ENCODE assay signal across 1 cellular context in the genomic region with DNA sequence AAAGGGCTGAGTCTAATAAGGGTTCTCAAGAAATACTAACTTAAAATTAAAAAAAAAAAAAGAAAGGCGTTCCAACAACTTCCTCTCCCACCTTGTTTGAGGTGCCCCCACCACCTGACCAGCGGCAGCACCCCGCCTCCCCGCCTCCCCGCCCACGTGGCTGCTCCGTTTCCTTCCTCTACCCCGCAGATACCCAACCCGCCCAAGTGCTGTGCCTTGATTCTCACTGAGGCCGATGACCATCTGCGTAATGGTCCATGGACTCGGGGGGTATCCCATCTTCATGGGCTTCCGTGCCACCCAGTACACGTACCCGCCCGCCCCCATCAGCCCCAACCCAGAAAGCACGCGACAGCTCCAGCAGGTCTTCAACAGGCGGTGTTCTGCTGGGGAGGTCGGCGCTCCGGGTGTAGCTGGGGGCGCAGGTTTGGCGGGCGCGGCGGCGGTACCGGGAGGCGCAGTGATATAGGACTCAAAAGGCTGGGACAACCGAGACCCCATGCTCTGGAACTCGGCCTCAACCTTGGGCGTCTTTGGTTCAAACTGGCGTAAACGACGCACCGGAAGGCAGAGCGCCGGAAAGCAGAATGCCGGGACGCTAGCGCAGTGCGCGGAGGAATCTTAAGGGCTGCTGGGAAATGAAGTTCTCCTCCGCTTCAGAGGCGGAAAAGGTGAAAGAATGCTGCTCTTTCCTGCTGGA.
TF ChIP-seq lines count a peak whose summit lies in the region.

A gene with protein sequence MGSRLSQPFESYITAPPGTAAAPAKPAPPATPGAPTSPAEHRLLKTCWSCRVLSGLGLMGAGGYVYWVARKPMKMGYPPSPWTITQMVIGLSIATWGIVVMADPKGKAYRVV (minus strand): TSS at position 545 of the 700 bp plus-strand sequence. CDS start 44 bp downstream, at position 501.

TF ChIP-seq in K562, 482 proteins besides CTCF, POLR2A, EP300 and RAD21 (continued from another document and continues in another):
- TF ChIP-seq, protein P1, sequence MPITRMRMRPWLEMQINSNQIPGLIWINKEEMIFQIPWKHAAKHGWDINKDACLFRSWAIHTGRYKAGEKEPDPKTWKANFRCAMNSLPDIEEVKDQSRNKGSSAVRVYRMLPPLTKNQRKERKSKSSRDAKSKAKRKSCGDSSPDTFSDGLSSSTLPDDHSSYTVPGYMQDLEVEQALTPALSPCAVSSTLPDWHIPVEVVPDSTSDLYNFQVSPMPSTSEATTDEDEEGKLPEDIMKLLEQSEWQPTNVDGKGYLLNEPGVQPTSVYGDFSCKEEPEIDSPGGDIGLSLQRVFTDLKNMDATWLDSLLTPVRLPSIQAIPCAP (CRISPR knock-in tag; IDR thresholded peaks at IDR 0.05; ENCODE audit: borderline replicate concordance): no peak
- TF ChIP-seq ZNF212 (CRISPR knock-in tag; IDR thresholded peaks at IDR 0.05) (no peak), NR3C1 (CRISPR knock-in tag; IDR thresholded peaks at IDR 0.05) (no peak), RFX5 (IDR thresholded peaks at IDR 0.05; ENCODE audit: low read depth, low read length) (no peak), GATA2 (CRISPR knock-in tag; IDR thresholded peaks at IDR 0.05) (no peak), ERF (CRISPR knock-in tag; IDR thresholded peaks at IDR 0.05) (no peak), BRD9 (IDR thresholded peaks at IDR 0.05; ENCODE audit: low read depth, partially characterized antibody) (no peak), ZFP1 (CRISPR knock-in tag; IDR thresholded peaks at IDR 0.05) (no peak), RUNX1 (IDR thresholded peaks at IDR 0.05; ENCODE audit: low read depth) (no peak), ZNF175 (CRISPR knock-in tag; IDR thresholded peaks at IDR 0.05; ENCODE audit: low read depth) (no peak), ZNF561 (CRISPR knock-in tag; conservative IDR thresholded peaks at IDR 0.05) (no peak), FOXK1 (CRISPR knock-in tag; IDR thresholded peaks at IDR 0.05; ENCODE audit: borderline replicate concordance) (no peak), BHLHE40 (IDR thresholded peaks at IDR 0.05; ENCODE audit: low read length) (no peak), HNRNPH1 (optimal IDR thresholded peaks at IDR 0.05; ENCODE audit: low read depth, low read length) (no peak), ARID2 (IDR thresholded peaks at IDR 0.05) (no peak), SNRNP70 (optimal IDR thresholded peaks at IDR 0.05; ENCODE audit: low read depth, low read length) (no peak), NCOA1 (IDR thresholded peaks at IDR 0.05; ENCODE audit: low read depth) (no peak), NFXL1 (CRISPR knock-in tag; IDR thresholded peaks at IDR 0.05) (no peak), MAZ (CRISPR knock-in tag; conservative IDR thresholded peaks at IDR 0.05 in 1 of 2, IDR thresholded peaks at IDR 0.05 in 1 of 2) (no peak), NCOR1 (IDR thresholded peaks at IDR 0.05) (no peak), SRSF9 (IDR thresholded peaks at IDR 0.05; ENCODE audit: borderline replicate concordance, low read depth, low read length) (no peak), NFE2L1 (tag; IDR thresholded peaks at IDR 0.05; ENCODE audit: borderline replicate concordance, low read depth) (no peak), SLC30A9 (CRISPR knock-in tag; IDR thresholded peaks at IDR 0.05) (no peak), ZNF143 (CRISPR knock-in tag; IDR thresholded peaks at IDR 0.05) (peak; percentile 80), CAMTA2 (CRISPR knock-in tag; conservative IDR thresholded peaks at IDR 0.05) (no peak), SIN3B (IDR thresholded peaks at IDR 0.05; ENCODE audit: low read depth) (no peak), RBM14 (IDR thresholded peaks at IDR 0.05; ENCODE audit: borderline replicate concordance, insufficient read depth, low read depth, low read length) (no peak), RNF2 (IDR thresholded peaks at IDR 0.05) (no peak), EZH2 (IDR thresholded peaks at IDR 0.05; ENCODE audit: borderline replicate concordance, low read depth, low read length) (no peak), RHOXF2B (CRISPR knock-in tag; conservative IDR thresholded peaks at IDR 0.05) (no peak), POLR2G (IDR thresholded peaks at IDR 0.05; ENCODE audit: low read depth, low read length) (peak; percentile 81)
- TF ChIP-seq, protein P2, sequence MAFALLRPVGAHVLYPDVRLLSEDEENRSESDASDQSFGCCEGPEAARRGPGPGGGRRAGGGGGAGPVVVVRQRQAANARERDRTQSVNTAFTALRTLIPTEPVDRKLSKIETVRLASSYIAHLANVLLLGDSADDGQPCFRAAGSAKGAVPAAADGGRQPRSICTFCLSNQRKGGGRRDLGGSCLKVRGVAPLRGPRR (CRISPR knock-in tag; IDR thresholded peaks at IDR 0.05): no peak
- TF ChIP-seq, protein P3, sequence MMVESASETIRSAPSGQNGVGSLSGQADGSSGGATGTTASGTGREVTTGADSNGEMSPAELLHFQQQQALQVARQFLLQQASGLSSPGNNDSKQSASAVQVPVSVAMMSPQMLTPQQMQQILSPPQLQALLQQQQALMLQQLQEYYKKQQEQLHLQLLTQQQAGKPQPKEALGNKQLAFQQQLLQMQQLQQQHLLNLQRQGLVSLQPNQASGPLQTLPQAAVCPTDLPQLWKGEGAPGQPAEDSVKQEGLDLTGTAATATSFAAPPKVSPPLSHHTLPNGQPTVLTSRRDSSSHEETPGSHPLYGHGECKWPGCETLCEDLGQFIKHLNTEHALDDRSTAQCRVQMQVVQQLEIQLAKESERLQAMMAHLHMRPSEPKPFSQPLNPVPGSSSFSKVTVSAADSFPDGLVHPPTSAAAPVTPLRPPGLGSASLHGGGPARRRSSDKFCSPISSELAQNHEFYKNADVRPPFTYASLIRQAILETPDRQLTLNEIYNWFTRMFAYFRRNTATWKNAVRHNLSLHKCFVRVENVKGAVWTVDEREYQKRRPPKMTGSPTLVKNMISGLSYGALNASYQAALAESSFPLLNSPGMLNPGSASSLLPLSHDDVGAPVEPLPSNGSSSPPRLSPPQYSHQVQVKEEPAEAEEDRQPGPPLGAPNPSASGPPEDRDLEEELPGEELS (CRISPR knock-in tag; IDR thresholded peaks at IDR 0.05; ENCODE audit: borderline replicate concordance): no peak
- TF ChIP-seq, protein P4, sequence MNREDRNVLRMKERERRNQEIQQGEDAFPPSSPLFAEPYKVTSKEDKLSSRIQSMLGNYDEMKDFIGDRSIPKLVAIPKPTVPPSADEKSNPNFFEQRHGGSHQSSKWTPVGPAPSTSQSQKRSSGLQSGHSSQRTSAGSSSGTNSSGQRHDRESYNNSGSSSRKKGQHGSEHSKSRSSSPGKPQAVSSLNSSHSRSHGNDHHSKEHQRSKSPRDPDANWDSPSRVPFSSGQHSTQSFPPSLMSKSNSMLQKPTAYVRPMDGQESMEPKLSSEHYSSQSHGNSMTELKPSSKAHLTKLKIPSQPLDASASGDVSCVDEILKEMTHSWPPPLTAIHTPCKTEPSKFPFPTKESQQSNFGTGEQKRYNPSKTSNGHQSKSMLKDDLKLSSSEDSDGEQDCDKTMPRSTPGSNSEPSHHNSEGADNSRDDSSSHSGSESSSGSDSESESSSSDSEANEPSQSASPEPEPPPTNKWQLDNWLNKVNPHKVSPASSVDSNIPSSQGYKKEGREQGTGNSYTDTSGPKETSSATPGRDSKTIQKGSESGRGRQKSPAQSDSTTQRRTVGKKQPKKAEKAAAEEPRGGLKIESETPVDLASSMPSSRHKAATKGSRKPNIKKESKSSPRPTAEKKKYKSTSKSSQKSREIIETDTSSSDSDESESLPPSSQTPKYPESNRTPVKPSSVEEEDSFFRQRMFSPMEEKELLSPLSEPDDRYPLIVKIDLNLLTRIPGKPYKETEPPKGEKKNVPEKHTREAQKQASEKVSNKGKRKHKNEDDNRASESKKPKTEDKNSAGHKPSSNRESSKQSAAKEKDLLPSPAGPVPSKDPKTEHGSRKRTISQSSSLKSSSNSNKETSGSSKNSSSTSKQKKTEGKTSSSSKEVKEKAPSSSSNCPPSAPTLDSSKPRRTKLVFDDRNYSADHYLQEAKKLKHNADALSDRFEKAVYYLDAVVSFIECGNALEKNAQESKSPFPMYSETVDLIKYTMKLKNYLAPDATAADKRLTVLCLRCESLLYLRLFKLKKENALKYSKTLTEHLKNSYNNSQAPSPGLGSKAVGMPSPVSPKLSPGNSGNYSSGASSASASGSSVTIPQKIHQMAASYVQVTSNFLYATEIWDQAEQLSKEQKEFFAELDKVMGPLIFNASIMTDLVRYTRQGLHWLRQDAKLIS (CRISPR knock-in tag; IDR thresholded peaks at IDR 0.05): no peak
- TF ChIP-seq, protein P5, sequence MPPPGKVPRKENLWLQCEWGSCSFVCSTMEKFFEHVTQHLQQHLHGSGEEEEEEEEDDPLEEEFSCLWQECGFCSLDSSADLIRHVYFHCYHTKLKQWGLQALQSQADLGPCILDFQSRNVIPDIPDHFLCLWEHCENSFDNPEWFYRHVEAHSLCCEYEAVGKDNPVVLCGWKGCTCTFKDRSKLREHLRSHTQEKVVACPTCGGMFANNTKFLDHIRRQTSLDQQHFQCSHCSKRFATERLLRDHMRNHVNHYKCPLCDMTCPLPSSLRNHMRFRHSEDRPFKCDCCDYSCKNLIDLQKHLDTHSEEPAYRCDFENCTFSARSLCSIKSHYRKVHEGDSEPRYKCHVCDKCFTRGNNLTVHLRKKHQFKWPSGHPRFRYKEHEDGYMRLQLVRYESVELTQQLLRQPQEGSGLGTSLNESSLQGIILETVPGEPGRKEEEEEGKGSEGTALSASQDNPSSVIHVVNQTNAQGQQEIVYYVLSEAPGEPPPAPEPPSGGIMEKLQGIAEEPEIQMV (tag; conservative IDR thresholded peaks at IDR 0.05; ENCODE audit: low read depth): no peak
- TF ChIP-seq, protein P6, sequence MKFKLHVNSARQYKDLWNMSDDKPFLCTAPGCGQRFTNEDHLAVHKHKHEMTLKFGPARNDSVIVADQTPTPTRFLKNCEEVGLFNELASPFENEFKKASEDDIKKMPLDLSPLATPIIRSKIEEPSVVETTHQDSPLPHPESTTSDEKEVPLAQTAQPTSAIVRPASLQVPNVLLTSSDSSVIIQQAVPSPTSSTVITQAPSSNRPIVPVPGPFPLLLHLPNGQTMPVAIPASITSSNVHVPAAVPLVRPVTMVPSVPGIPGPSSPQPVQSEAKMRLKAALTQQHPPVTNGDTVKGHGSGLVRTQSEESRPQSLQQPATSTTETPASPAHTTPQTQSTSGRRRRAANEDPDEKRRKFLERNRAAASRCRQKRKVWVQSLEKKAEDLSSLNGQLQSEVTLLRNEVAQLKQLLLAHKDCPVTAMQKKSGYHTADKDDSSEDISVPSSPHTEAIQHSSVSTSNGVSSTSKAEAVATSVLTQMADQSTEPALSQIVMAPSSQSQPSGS (CRISPR knock-in tag; IDR thresholded peaks at IDR 0.05): no peak
- TF ChIP-seq, protein P7, sequence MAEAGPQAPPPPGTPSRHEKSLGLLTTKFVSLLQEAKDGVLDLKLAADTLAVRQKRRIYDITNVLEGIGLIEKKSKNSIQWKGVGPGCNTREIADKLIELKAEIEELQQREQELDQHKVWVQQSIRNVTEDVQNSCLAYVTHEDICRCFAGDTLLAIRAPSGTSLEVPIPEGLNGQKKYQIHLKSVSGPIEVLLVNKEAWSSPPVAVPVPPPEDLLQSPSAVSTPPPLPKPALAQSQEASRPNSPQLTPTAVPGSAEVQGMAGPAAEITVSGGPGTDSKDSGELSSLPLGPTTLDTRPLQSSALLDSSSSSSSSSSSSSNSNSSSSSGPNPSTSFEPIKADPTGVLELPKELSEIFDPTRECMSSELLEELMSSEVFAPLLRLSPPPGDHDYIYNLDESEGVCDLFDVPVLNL (CRISPR knock-in tag; IDR thresholded peaks at IDR 0.05; ENCODE audit: low read depth): no peak
- TF ChIP-seq, protein P8, sequence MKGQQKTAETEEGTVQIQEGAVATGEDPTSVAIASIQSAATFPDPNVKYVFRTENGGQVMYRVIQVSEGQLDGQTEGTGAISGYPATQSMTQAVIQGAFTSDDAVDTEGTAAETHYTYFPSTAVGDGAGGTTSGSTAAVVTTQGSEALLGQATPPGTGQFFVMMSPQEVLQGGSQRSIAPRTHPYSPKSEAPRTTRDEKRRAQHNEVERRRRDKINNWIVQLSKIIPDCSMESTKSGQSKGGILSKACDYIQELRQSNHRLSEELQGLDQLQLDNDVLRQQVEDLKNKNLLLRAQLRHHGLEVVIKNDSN (CRISPR knock-in tag; IDR thresholded peaks at IDR 0.05): no peak
- TF ChIP-seq, protein P9, sequence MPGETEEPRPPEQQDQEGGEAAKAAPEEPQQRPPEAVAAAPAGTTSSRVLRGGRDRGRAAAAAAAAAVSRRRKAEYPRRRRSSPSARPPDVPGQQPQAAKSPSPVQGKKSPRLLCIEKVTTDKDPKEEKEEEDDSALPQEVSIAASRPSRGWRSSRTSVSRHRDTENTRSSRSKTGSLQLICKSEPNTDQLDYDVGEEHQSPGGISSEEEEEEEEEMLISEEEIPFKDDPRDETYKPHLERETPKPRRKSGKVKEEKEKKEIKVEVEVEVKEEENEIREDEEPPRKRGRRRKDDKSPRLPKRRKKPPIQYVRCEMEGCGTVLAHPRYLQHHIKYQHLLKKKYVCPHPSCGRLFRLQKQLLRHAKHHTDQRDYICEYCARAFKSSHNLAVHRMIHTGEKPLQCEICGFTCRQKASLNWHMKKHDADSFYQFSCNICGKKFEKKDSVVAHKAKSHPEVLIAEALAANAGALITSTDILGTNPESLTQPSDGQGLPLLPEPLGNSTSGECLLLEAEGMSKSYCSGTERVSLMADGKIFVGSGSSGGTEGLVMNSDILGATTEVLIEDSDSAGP (CRISPR knock-in tag; IDR thresholded peaks at IDR 0.05): no peak
- TF ChIP-seq, protein P10, sequence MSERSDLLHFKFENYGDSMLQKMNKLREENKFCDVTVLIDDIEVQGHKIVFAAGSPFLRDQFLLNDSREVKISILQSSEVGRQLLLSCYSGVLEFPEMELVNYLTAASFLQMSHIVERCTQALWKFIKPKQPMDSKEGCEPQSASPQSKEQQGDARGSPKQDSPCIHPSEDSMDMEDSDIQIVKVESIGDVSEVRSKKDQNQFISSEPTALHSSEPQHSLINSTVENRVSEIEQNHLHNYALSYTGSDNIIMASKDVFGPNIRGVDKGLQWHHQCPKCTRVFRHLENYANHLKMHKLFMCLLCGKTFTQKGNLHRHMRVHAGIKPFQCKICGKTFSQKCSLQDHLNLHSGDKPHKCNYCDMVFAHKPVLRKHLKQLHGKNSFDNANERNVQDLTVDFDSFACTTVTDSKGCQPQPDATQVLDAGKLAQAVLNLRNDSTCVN (CRISPR knock-in tag; IDR thresholded peaks at IDR 0.05): no peak
- TF ChIP-seq, protein P11, sequence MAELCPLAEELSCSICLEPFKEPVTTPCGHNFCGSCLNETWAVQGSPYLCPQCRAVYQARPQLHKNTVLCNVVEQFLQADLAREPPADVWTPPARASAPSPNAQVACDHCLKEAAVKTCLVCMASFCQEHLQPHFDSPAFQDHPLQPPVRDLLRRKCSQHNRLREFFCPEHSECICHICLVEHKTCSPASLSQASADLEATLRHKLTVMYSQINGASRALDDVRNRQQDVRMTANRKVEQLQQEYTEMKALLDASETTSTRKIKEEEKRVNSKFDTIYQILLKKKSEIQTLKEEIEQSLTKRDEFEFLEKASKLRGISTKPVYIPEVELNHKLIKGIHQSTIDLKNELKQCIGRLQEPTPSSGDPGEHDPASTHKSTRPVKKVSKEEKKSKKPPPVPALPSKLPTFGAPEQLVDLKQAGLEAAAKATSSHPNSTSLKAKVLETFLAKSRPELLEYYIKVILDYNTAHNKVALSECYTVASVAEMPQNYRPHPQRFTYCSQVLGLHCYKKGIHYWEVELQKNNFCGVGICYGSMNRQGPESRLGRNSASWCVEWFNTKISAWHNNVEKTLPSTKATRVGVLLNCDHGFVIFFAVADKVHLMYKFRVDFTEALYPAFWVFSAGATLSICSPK (IDR thresholded peaks at IDR 0.05; ENCODE audit: borderline replicate concordance): no peak
